Comparison of ENCODE assay signal across 8 cellular contexts in genomic region chr6:99425647-99426453, GRCh38. TPM values are rescaled to one million over a fixed set of nuclear protein-coding genes. Genes with fewer than 3 reads are reported as not detected.
DNase-seq lines count a peak whose midpoint lies in the region; ATAC-seq and TF ChIP-seq lines count a peak whose summit lies in the region.

No MANE protein-coding gene starts in this region.

- DNase-seq in AG10803 (ENCODE audit: low read depth) (peak; percentile 88), NCI-H345 treated with DMSO at 0.1 percent for 48 hours (lab: John Stamatoyannopoulos, UW; ENCODE audit: unreplicated experiment) (peak; percentile 60), colonic mucosa (peak; percentile 92)
- peak; percentile 30 for DNase-seq in activated CD4-positive, alpha-beta T cell treated with anti-CD3 and anti-CD28 coated beads for 1 hour
- peak; percentile 37 to 44 for DNase-seq in stimulated activated CD4-positive, alpha-beta T cell treated with anti-CD3 and anti-CD28 coated beads, Interleukin-1b, Interleukin-23, amount 100 ng/mL, for 4 hours (ENCODE audit: low read depth in 2 of 2)

- H3K27me3 ChIP-seq in colonic mucosa (no peaks in the 10 kb centered on the region), layer of hippocampus (ENCODE audit: control insufficient read depth, insufficient read depth, low read length) (no peaks in the 10 kb centered on the region)

- intact Hi-C loops in colonic mucosa (cut with DNase I) = loop anchor here (5.0 to 10.0 kb wide), 2 partner anchors 89 to 94 kb away; partner anchors contain the start of gene USP45

- H3K36me3 ChIP-seq in colonic mucosa = no peaks in the 10 kb centered on the region

- H3K9me3 ChIP-seq in colonic mucosa = no peaks in the 10 kb centered on the region

- ATAC-seq in GM18907 (IDR thresholded peaks at IDR 0.05; ENCODE audit: unreplicated experiment) (peak; percentile 62), HG03175 (IDR thresholded peaks at IDR 0.05; ENCODE audit: unreplicated experiment) (peak; percentile 54)

- H3K4me3 ChIP-seq in AG10803 (ENCODE audit: low read length) = peak overlapping the region; percentile 94
- H3K4me3 ChIP-seq in colonic mucosa = peak overlapping the region; percentile 69

- TF ChIP-seq CTCF in AG10803 (conservative IDR thresholded peaks at IDR 0.05; ENCODE audit: low read length) (peak; percentile 55), colonic mucosa (IDR thresholded peaks at IDR 0.05) (peak; percentile 26)

- peak overlapping the region; percentile 60 to 66 for H3K9ac ChIP-seq in colonic mucosa (ENCODE audit: low read depth in 2 of 2, low read length in 2 of 2)

- H3K4me1 ChIP-seq in colonic mucosa = peaks cover 15% of the 10 kb centered on the region

- peak overlapping the region; percentile 98 for H3K27ac ChIP-seq in colonic mucosa
- peak overlapping the region; percentile 96 for H3K27ac ChIP-seq in layer of hippocampus (ENCODE audit: low read depth, low read length)

RNA-seq across cellular contexts. Expression of gene PNISR, which starts 0.7 kb away (rescaled TPM):
- 10 to 100 TPM; 58.5 to 61.4 TPM for total RNA-seq in colonic mucosa

RNA-seq across cellular contexts. Expression of gene COQ3, which starts 31.9 kb away (rescaled TPM):
- total RNA-seq in colonic mucosa = 10 to 100 TPM in 1 of 2 donors, 1 to 10 TPM in 1; 8.5 to 15.9 TPM

Comparison
In these comparisons a context has a peak if more than half of its experiments do, and no peak if none do; other contexts are left out.
1. Peak in every context shown above with its lines: DNase-seq, ATAC-seq, H3K4me3 ChIP-seq and H3K27ac ChIP-seq.
2. DNase-seq: peak in every context shown above with its lines; median percentile 92 in colonic mucosa; 88 in AG10803; 60 in NCI-H345 treated with DMSO at 0.1 percent for 48 hours; 40 in stimulated activated CD4-positive, alpha-beta T cell treated with anti-CD3 and anti-CD28 coated beads, Interleukin-1b, Interleukin-23, amount 100 ng/mL, for 4 hours; 30 in activated CD4-positive, alpha-beta T cell treated with anti-CD3 and anti-CD28 coated beads for 1 hour.